In the genomic region with DNA sequence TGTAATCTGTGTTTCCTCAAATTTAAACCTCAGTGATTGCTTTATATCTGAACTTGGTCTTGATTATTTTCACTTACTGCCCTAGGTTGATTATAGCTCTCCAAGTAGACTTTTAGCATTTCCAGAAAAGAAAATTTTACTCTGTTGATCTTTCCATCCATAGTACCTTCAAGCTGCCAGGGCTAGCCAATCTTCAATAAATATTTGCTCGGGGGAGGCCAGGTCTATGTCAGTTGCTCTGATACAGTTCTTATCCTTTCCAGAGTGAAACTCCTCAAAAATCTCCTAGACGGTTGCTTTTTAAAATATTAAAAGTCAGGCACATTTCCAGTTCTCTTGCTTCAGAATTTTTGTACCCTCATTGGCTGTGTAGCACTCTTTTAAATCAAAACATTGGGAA, we compare ENCODE assay signal across 34 cellular contexts. TPM values are rescaled to one million over a fixed set of nuclear protein-coding genes. Genes with fewer than 3 reads are reported as not detected.
"Had no signal": no experiment of that assay in that cellular context is flagged by ENCODE, and none has a peak within 500 bp of the region (broad histone marks: within the 10 kb centered on the region; RNA-seq: fewer than 3 reads in every experiment).

No MANE protein-coding gene starts in this region.

- H3K27ac Mint-ChIP-seq: dendritic cell treated with granulocyte-macrophage colony-stimulating factor and Interleukin-4, amounts not matched to agents 40 ng/mL and 50 ng/mL, for 4 days; effector memory CD8-positive, alpha-beta T cell; endodermal cell; mesothelial cell of epicardium; naive B cell had no signal

- H3K9me3 Mint-ChIP-seq: mesothelial cell of epicardium had no signal

- FAIRE-seq: endometrium, keratinocyte had no signal

- H3K27ac ChIP-seq: colonic mucosa, epithelial cell of prostate, esophagus squamous epithelium, gastrocnemius medialis, heart right ventricle, left lung, lower lobe of right lung had no signal

- H3K4me1 Mint-ChIP-seq: naive B cell had no signal

- H3K4me3 ChIP-seq: colonic mucosa, esophagus squamous epithelium, gastrocnemius medialis, heart right ventricle, left lung, lower lobe of right lung, mucosa of descending colon had no signal

- H3K4me3 Mint-ChIP-seq: dendritic cell treated with granulocyte-macrophage colony-stimulating factor and Interleukin-4, amounts not matched to agents 40 ng/mL and 50 ng/mL, for 4 days; effector memory CD8-positive, alpha-beta T cell; endodermal cell; mesothelial cell of epicardium; naive B cell had no signal

- H3K4me1 ChIP-seq: colonic mucosa, esophagus squamous epithelium, gastrocnemius medialis, heart right ventricle, left lung, lower lobe of right lung had no signal

- H3K9me3 ChIP-seq: colonic mucosa, esophagus squamous epithelium, gastrocnemius medialis, heart right ventricle, left lung, lower lobe of right lung, mucosa of descending colon had no signal

- H3K27me3 ChIP-seq: colonic mucosa, esophagus squamous epithelium, gastrocnemius medialis, heart right ventricle, left lung had no signal

- ATAC-seq: effector memory CD8-positive, alpha-beta T cell; esophagus mucosa; gastrocnemius medialis; heart right ventricle; left lung; left ventricle myocardium superior; lower lobe of right lung; mucosa of descending colon had no signal

- DNase-seq: colonic mucosa; cortex of kidney; effector CD8-positive, alpha-beta T cell; effector memory CD8-positive, alpha-beta T cell; endodermal cell; erythroblast; esophagus squamous epithelium; foreskin fibroblast; foreskin melanocyte; gastrocnemius medialis; glutamatergic neuron; head of caudate nucleus; heart right ventricle; hippocampal formation; left cardiac atrium; left lung; left ventricle myocardium superior; lower lobe of right lung; mesenchymal stem cell; mucosa of descending colon; naive B cell had no signal

- H3K36me3 Mint-ChIP-seq: mesothelial cell of epicardium had no signal

- H3K36me3 ChIP-seq: colonic mucosa, esophagus squamous epithelium, gastrocnemius medialis, heart right ventricle, left lung, lower lobe of right lung had no signal

- H3K27me3 Mint-ChIP-seq: dendritic cell treated with granulocyte-macrophage colony-stimulating factor and Interleukin-4, amounts not matched to agents 40 ng/mL and 50 ng/mL, for 4 days had no signal

RNA-seq across cellular contexts. Expression of a gene that starts 38.8 kb away (rescaled TPM):
- total RNA-seq: dermis microvascular lymphatic vessel endothelial cell, endodermal cell, esophagus mucosa, esophagus squamous epithelium, gastrocnemius medialis, glomerular endothelial cell, heart right ventricle, kidney epithelial cell, left cardiac atrium, left lung, left ventricle myocardium superior, lower leg skin, lower lobe of right lung, lung microvascular endothelial cell, mesenteric fat pad, mesothelial cell of epicardium, myocyte had no signal
- polyA plus RNA-seq: heart right ventricle, keratinocyte had no signal
